7 cellular contexts compared by ENCODE assay signal in genomic region chr2:141554810-141555209, GRCh38.
DNase-seq lines count a peak whose midpoint lies in the region; ATAC-seq, FAIRE-seq and TF ChIP-seq lines count a peak whose summit lies in the region.

No MANE protein-coding gene starts in this region.

- H3K27ac ChIP-seq in HEK293 (ENCODE audit: extremely low read depth, low read depth, low read length) (no peak overlapping the region), astrocyte (ENCODE audit: low read depth, low read length) (no peak overlapping the region), upper lobe of left lung (no peak overlapping the region)

- no peak overlapping the region for H3K27ac Mint-ChIP-seq in astrocyte (ENCODE audit: unreplicated experiment)
- no peak overlapping the region for H3K27ac Mint-ChIP-seq in mesothelial cell of epicardium

- CTCF ChIA-PET in HEK293 (lab: Yijun Ruan, JAX): interaction anchor here (0.6 to 1.7 kb wide), 11 partner anchors 14 to 931 kb away, joined by 3 to 5 read pairs (median 3); no protein-coding TSS in a partner anchor

- H2AFZ ChIP-seq in astrocyte (ENCODE audit: low read depth, low read length): no peak overlapping the region

- H3K36me3 Mint-ChIP-seq in astrocyte (ENCODE audit: low read depth, unreplicated experiment) (no peaks in the 10 kb centered on the region), mesothelial cell of epicardium (no peaks in the 10 kb centered on the region)

- no peak for TF ChIP-seq EP300 in upper lobe of left lung (IDR thresholded peaks at IDR 0.05)

- H3K9ac ChIP-seq in astrocyte (ENCODE audit: low read length): no peak overlapping the region

- TF ChIP-seq CTCF in HEK293 (tag by site-specific recombination; IDR thresholded peaks at IDR 0.05) (peak; percentile 55), astrocyte (IDR thresholded peaks at IDR 0.05; ENCODE audit: insufficient read depth, low read depth, low read length) (peak; percentile 48), upper lobe of left lung (IDR thresholded peaks at IDR 0.05) (peak in 1 of 6 experiments; percentile 5), mesothelial cell of epicardium (IDR thresholded peaks at IDR 0.05; ENCODE audit: unreplicated experiment) (no peak)

- POLR2A ChIA-PET in HEK293 (lab: Yijun Ruan, JAX): no interaction called here

- H3K36me3 ChIP-seq in HEK293 (ENCODE audit: control insufficient read depth in 2 of 2, insufficient read depth in 1 of 2, low read length in 2 of 2) (no peaks in the 10 kb centered on the region), astrocyte (ENCODE audit: insufficient read depth, low read length) (no peaks in the 10 kb centered on the region), upper lobe of left lung (no peaks in the 10 kb centered on the region)

- H3K4me3 ChIP-seq in HEK293 (ENCODE audit: low read depth, low read length): no peak overlapping the region
- H3K4me3 ChIP-seq in astrocyte (ENCODE audit: insufficient read depth, low read depth, low read length): no peak overlapping the region
- no peak overlapping the region for H3K4me3 ChIP-seq in upper lobe of left lung

- H3K27me3 Mint-ChIP-seq in astrocyte (ENCODE audit: low read depth, unreplicated experiment) (no peaks in the 10 kb centered on the region), mesothelial cell of epicardium (ENCODE audit: low read depth) (no peaks in the 10 kb centered on the region)

- H3K4me3 Mint-ChIP-seq in astrocyte (ENCODE audit: unreplicated experiment): no peak overlapping the region
- no peak overlapping the region for H3K4me3 Mint-ChIP-seq in mesothelial cell of epicardium

- no peak for ATAC-seq in upper lobe of left lung (ENCODE audit: low FRiP score in 2 of 2)

- no peak for DNase-seq in GM12892 (ENCODE audit: insufficient read length)
- DNase-seq in NAMALWA (ENCODE audit: low spot score): peak; percentile 56
- peak; percentile 32 for DNase-seq in astrocyte (ENCODE audit: low read depth)
- peak; percentile 36 for DNase-seq in kidney glomerular epithelial cell (lab: John Stamatoyannopoulos, UW)
- DNase-seq in upper lobe of left lung: no peak
- no peak for DNase-seq in mesothelial cell of epicardium (ENCODE audit: low spot score in 2 of 2, unreplicated experiment in 2 of 2)

- FAIRE-seq in GM12892 (lab: Jason Lieb, UNC) (peak; percentile 91), astrocyte (lab: Jason Lieb, UNC) (peak; percentile 64)

- H3K4me1 ChIP-seq in HEK293 (ENCODE audit: control insufficient read depth, insufficient read depth, low read length) (no peaks in the 10 kb centered on the region), astrocyte (ENCODE audit: insufficient read depth, low read length) (peaks cover 14% of the 10 kb centered on the region), upper lobe of left lung (no peaks in the 10 kb centered on the region)

- no peak overlapping the region for H3K4me2 ChIP-seq in astrocyte (ENCODE audit: low read length)

- H3K9me3 Mint-ChIP-seq in astrocyte (ENCODE audit: unreplicated experiment): no peaks in the 10 kb centered on the region
- no peaks in the 10 kb centered on the region for H3K9me3 Mint-ChIP-seq in mesothelial cell of epicardium

- no peaks in the 10 kb centered on the region for H3K27me3 ChIP-seq in astrocyte (ENCODE audit: insufficient read depth, low read length)
- H3K27me3 ChIP-seq in upper lobe of left lung: no peaks in the 10 kb centered on the region

- WGBS in upper lobe of left lung, 2 donors: 15 to 24% methylated on average over 3 of the region's 3 CpGs

- no peaks in the 10 kb centered on the region for H3K79me2 ChIP-seq in astrocyte (ENCODE audit: insufficient read depth, low read length)

- peaks cover 3% of the 10 kb centered on the region for H3K4me1 Mint-ChIP-seq in astrocyte (ENCODE audit: low read depth, unreplicated experiment)
- H3K4me1 Mint-ChIP-seq in mesothelial cell of epicardium: peaks cover 7% of the 10 kb centered on the region

- no peak for TF ChIP-seq POLR2A in GM12892 (IDR thresholded peaks at IDR 0.05; ENCODE audit: low read depth, low read length)
- no peak for TF ChIP-seq POLR2A in upper lobe of left lung (IDR thresholded peaks at IDR 0.05)

- no peaks in the 10 kb centered on the region for H3K9me3 ChIP-seq in HEK293 (ENCODE audit: control insufficient read depth, insufficient read depth, low read depth, low read length)
- H3K9me3 ChIP-seq in astrocyte (ENCODE audit: insufficient read depth, low read depth, low read length): no peaks in the 10 kb centered on the region
- no peaks in the 10 kb centered on the region for H3K9me3 ChIP-seq in upper lobe of left lung

- H4K20me1 ChIP-seq in astrocyte (ENCODE audit: insufficient read depth, low read length): no peaks in the 10 kb centered on the region

TF ChIP-seq in HEK293, 187 proteins besides CTCF, POLR2A, EP300 and RAD21:
- TF ChIP-seq ZNF654 (tag by site-specific recombination; IDR thresholded peaks at IDR 0.05; ENCODE audit: low read depth) (peak; percentile 41), KLF10 (tag by site-specific recombination; IDR thresholded peaks at IDR 0.05) (no peak)

Comparison
In these comparisons a context has a peak if more than half of its experiments do, and no peak if none do; other contexts are left out.
1. DNase-seq: peak in NAMALWA (single experiment), astrocyte (single experiment) and kidney glomerular epithelial cell (single experiment); none in GM12892 (single experiment), upper lobe of left lung (0 of 2) and mesothelial cell of epicardium (0 of 2).